In the genomic region with DNA sequence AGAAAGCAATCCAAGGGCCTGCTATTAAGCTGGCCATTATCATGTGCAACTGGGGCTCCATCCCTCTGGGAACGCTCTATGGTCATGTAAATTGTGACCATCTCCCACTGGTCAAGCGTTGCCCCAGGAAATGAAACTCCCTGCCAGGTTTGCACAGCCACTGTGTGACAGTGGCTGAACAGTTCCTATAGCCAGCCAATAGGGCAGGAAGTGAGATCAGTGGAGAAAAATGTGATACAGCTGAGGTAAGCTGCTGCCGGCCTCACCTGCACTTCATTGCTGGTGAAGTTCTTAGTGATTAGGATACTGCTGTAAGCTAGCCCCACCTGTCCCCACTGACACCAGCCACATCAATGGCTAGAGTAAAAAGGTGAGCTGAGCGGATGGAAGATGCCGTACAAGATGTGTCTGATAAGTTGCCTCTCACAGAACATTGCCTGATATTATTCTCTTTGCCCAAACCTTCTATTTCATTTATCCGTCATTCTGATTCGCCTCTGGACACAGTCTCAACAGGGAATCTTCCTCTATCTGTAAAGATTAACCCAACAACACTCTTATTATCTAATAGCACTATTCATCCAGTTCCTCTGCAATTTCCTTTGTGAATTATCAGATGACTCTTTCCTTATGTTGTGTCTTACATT, we compare ENCODE assay signal across 1 cellular context.
TF ChIP-seq lines count a peak whose summit lies in the region.

No MANE protein-coding gene starts in this region.

TF ChIP-seq in HepG2, 621 proteins besides CTCF, POLR2A, EP300 and RAD21 (continued from another document):
- no peak for TF ChIP-seq ZNF574 (CRISPR knock-in tag; IDR thresholded peaks at IDR 0.05)
- no peak for TF ChIP-seq ZSCAN12 (CRISPR knock-in tag; IDR thresholded peaks at IDR 0.05)
- TF ChIP-seq ZNF562 (CRISPR knock-in tag; IDR thresholded peaks at IDR 0.05; ENCODE audit: borderline replicate concordance) = no peak
- TF ChIP-seq GABPB1 (CRISPR knock-in tag; IDR thresholded peaks at IDR 0.05) = peak; percentile 23; the same call in 1 of the 2 replicates
- TF ChIP-seq TOPORS (CRISPR knock-in tag; IDR thresholded peaks at IDR 0.05) = no peak
- no peak for TF ChIP-seq ZNF24 (IDR thresholded peaks at IDR 0.05)
- TF ChIP-seq ATM (IDR thresholded peaks at IDR 0.05; ENCODE audit: borderline replicate concordance) = no peak
- peak; percentile 56 for TF ChIP-seq TEAD3 (CRISPR knock-in tag; optimal IDR thresholded peaks at IDR 0.05; ENCODE audit: borderline replicate concordance)
- no peak for TF ChIP-seq ZNF652 (CRISPR knock-in tag; IDR thresholded peaks at IDR 0.05; ENCODE audit: borderline replicate concordance, low read depth)
- no peak for TF ChIP-seq MED8 (CRISPR knock-in tag; IDR thresholded peaks at IDR 0.05; ENCODE audit: insufficient replicate concordance)
- TF ChIP-seq, protein P1, sequence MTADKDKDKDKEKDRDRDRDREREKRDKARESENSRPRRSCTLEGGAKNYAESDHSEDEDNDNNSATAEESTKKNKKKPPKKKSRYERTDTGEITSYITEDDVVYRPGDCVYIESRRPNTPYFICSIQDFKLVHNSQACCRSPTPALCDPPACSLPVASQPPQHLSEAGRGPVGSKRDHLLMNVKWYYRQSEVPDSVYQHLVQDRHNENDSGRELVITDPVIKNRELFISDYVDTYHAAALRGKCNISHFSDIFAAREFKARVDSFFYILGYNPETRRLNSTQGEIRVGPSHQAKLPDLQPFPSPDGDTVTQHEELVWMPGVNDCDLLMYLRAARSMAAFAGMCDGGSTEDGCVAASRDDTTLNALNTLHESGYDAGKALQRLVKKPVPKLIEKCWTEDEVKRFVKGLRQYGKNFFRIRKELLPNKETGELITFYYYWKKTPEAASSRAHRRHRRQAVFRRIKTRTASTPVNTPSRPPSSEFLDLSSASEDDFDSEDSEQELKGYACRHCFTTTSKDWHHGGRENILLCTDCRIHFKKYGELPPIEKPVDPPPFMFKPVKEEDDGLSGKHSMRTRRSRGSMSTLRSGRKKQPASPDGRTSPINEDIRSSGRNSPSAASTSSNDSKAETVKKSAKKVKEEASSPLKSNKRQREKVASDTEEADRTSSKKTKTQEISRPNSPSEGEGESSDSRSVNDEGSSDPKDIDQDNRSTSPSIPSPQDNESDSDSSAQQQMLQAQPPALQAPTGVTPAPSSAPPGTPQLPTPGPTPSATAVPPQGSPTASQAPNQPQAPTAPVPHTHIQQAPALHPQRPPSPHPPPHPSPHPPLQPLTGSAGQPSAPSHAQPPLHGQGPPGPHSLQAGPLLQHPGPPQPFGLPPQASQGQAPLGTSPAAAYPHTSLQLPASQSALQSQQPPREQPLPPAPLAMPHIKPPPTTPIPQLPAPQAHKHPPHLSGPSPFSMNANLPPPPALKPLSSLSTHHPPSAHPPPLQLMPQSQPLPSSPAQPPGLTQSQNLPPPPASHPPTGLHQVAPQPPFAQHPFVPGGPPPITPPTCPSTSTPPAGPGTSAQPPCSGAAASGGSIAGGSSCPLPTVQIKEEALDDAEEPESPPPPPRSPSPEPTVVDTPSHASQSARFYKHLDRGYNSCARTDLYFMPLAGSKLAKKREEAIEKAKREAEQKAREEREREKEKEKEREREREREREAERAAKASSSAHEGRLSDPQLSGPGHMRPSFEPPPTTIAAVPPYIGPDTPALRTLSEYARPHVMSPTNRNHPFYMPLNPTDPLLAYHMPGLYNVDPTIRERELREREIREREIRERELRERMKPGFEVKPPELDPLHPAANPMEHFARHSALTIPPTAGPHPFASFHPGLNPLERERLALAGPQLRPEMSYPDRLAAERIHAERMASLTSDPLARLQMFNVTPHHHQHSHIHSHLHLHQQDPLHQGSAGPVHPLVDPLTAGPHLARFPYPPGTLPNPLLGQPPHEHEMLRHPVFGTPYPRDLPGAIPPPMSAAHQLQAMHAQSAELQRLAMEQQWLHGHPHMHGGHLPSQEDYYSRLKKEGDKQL (CRISPR knock-in tag; IDR thresholded peaks at IDR 0.05; ENCODE audit: low read depth) = no peak
- no peak for TF ChIP-seq EHMT2 (IDR thresholded peaks at IDR 0.05; ENCODE audit: borderline replicate concordance, low read depth, low read length)
- TF ChIP-seq NCOR1 (IDR thresholded peaks at IDR 0.05; ENCODE audit: borderline replicate concordance, low read length) = no peak
- TF ChIP-seq GATAD2A (CRISPR knock-in tag; IDR thresholded peaks at IDR 0.05) = no peak
- TF ChIP-seq NCOA2 (CRISPR knock-in tag; IDR thresholded peaks at IDR 0.05) = no peak
- TF ChIP-seq ETV5 (CRISPR knock-in tag; IDR thresholded peaks at IDR 0.05; ENCODE audit: borderline replicate concordance) = peak; percentile 38; the same call in 1 of the 2 replicates
- TF ChIP-seq RFXANK (CRISPR knock-in tag; IDR thresholded peaks at IDR 0.05) = no peak
- TF ChIP-seq FOSL2 (CRISPR knock-in tag; IDR thresholded peaks at IDR 0.05) = peak; percentile 56
- no peak for TF ChIP-seq TCF12 (IDR thresholded peaks at IDR 0.05)
- no peak for TF ChIP-seq TCF12 (CRISPR knock-in tag; IDR thresholded peaks at IDR 0.05)
- TF ChIP-seq CBX2 (IDR thresholded peaks at IDR 0.05; ENCODE audit: low read depth, low read length) = no peak
- TF ChIP-seq CBX2 (CRISPR knock-in tag; IDR thresholded peaks at IDR 0.05; ENCODE audit: low read depth) = no peak
- no peak for TF ChIP-seq ZNF782 (CRISPR knock-in tag; IDR thresholded peaks at IDR 0.05; ENCODE audit: borderline replicate concordance)
- TF ChIP-seq NFKBIZ (CRISPR knock-in tag; IDR thresholded peaks at IDR 0.05) = no peak
- TF ChIP-seq TAF15 (IDR thresholded peaks at IDR 0.05; ENCODE audit: low read depth, low read length, poor library complexity, severe bottlenecking) = no peak
- no peak for TF ChIP-seq TSC22D2 (CRISPR knock-in tag; IDR thresholded peaks at IDR 0.05; ENCODE audit: borderline replicate concordance)
- TF ChIP-seq ZNF251 (CRISPR knock-in tag; IDR thresholded peaks at IDR 0.05) = no peak
- no peak for TF ChIP-seq GABPA (IDR thresholded peaks at IDR 0.05; ENCODE audit: low read depth, low read length)
- peak; percentile 59; the same call in 1 of the 2 replicates for TF ChIP-seq GABPA (CRISPR knock-in tag; IDR thresholded peaks at IDR 0.05; ENCODE audit: low read depth)
- no peak for TF ChIP-seq RELA (CRISPR knock-in tag; IDR thresholded peaks at IDR 0.05)
- TF ChIP-seq, protein P2, sequence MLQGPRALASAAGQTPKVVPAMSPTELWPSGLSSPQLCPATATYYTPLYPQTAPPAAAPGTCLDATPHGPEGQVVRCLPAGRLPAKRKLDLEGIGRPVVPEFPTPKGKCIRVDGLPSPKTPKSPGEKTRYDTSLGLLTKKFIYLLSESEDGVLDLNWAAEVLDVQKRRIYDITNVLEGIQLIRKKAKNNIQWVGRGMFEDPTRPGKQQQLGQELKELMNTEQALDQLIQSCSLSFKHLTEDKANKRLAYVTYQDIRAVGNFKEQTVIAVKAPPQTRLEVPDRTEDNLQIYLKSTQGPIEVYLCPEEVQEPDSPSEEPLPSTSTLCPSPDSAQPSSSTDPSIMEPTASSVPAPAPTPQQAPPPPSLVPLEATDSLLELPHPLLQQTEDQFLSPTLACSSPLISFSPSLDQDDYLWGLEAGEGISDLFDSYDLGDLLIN (CRISPR knock-in tag; IDR thresholded peaks at IDR 0.05; ENCODE audit: borderline replicate concordance) = no peak
- TF ChIP-seq, protein P3, sequence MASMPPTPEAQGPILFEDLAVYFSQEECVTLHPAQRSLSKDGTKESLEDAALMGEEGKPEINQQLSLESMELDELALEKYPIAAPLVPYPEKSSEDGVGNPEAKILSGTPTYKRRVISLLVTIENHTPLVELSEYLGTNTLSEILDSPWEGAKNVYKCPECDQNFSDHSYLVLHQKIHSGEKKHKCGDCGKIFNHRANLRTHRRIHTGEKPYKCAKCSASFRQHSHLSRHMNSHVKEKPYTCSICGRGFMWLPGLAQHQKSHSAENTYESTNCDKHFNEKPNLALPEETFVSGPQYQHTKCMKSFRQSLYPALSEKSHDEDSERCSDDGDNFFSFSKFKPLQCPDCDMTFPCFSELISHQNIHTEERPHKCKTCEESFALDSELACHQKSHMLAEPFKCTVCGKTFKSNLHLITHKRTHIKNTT (CRISPR knock-in tag; IDR thresholded peaks at IDR 0.05) = no peak
